ENCODE assay signal across 17 cellular contexts in the genomic region with DNA sequence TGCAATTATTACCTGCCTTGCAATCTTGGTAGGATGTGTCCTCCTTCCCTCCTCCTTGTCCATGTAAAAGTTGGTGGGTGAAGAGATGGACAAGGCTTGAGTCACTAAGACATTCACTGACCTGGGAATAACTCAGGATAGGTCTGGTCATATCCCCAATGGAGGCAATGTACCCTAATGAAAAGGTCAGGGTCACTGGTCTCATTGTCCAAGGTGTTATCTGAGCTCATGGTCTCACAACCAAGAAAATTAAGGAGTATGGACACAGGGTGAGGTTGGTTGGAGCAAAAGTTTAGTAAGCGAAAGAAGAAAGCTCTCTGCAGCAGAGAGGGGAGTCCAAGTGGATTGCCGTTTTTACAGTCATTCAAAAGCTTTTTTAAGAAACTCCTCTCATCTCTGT.
"Had no signal": no experiment of that assay in that cellular context is flagged by ENCODE, and none has a peak within 500 bp of the region (broad histone marks: within the 10 kb centered on the region; RNA-seq: fewer than 3 reads in every experiment).

No MANE protein-coding gene starts in this region.

- H3K9me3 ChIP-seq: right lobe of liver, thyroid gland had no signal

- H3K4me1 ChIP-seq: left lung, neural progenitor cell, right lobe of liver, suprapubic skin, thyroid gland had no signal

- H3K4me1 Mint-ChIP-seq: neural progenitor cell had no signal

- H3K27me3 ChIP-seq: brain microvascular endothelial cell, heart left ventricle, left lung, neural progenitor cell, ovary, right lobe of liver, suprapubic skin, thyroid gland had no signal

- H3K27ac Mint-ChIP-seq: naive thymus-derived CD8-positive, alpha-beta T cell; neural progenitor cell had no signal

- DNase-seq: caudate nucleus; effector memory CD4-positive, alpha-beta T cell; heart left ventricle; islet precursor cell; left lung; mucosa of descending colon; naive thymus-derived CD8-positive, alpha-beta T cell; nucleus accumbens; ovary; right lobe of liver; stimulated activated naive CD8-positive, alpha-beta T cell treated with anti-CD3 and anti-CD28 coated beads, Interleukin-15, Interleukin-2, amounts not matched to agents 100 U/mL and 50 U/mL, for 24 hours; thyroid gland had no signal

- H3K36me3 ChIP-seq: brain microvascular endothelial cell, heart left ventricle, left lung, neural progenitor cell, ovary, right lobe of liver, suprapubic skin, thyroid gland had no signal

- H3K27ac ChIP-seq: left lung, ovary, right lobe of liver, suprapubic skin, thyroid gland had no signal

- H3K27me3 Mint-ChIP-seq: naive thymus-derived CD8-positive, alpha-beta T cell had no signal

- H3K4me3 ChIP-seq: heart left ventricle, left lung, lung, mucosa of descending colon, neural progenitor cell, ovary, right lobe of liver, suprapubic skin, thyroid gland had no signal

- H3K4me3 Mint-ChIP-seq: naive thymus-derived CD8-positive, alpha-beta T cell; neural progenitor cell had no signal

- ATAC-seq: esophagus mucosa; mucosa of descending colon; naive thymus-derived CD8-positive, alpha-beta T cell; right lobe of liver; stimulated activated naive CD8-positive, alpha-beta T cell treated with anti-CD3 and anti-CD28 coated beads, Interleukin-15, Interleukin-2, amounts not matched to agents 100 U/mL and 50 U/mL, for 24 hours had no signal
